ENCODE assay signal across 17 cellular contexts in the genomic region with DNA sequence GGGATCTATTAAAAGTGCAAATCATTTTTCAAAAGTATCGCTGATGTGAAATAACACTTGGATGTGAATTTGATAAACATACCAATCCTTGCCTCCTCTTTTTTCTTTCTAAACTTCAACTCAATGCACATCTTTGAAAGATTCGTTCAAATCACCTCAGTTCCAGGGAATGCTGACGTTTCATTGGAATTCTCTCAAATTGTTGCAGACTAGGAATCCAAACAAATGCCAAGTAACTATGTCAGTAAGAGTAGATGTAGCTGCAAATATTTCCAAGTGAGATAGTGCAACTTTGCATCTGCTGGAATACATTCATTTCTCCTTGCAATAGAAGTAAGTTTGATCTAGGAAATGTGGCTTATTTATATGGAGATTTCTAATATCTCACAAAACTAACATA.
DNase-seq lines count a peak whose midpoint lies in the region; FAIRE-seq and TF ChIP-seq lines count a peak whose summit lies in the region.
"Had no signal": no experiment of that assay in that cellular context is flagged by ENCODE, and none has a peak within 500 bp of the region (broad histone marks: within the 10 kb centered on the region; RNA-seq: fewer than 3 reads in every experiment).

No MANE protein-coding gene starts in this region.

- H3K4me3 Mint-ChIP-seq in astrocyte (ENCODE audit: unreplicated experiment) = no peak overlapping the region
- H3K4me3 Mint-ChIP-seq: CD14-positive monocyte; CD8-positive, alpha-beta T cell had no signal

- H3K27me3 Mint-ChIP-seq in astrocyte (ENCODE audit: low read depth, unreplicated experiment) = no peaks in the 10 kb centered on the region

- DNase-seq in astrocyte (ENCODE audit: low read depth) (peak; percentile 87), glomerular visceral epithelial cell (ENCODE audit: extremely low spot score) (peak; percentile 46), non-pigmented ciliary epithelial cell (ENCODE audit: low read depth) (peak; percentile 28), left ventricle myocardium inferior (no peak), RWPE1 (ENCODE audit: low spot score) (no peak)
- no peak for DNase-seq in stimulated activated CD4-positive, alpha-beta T cell treated with anti-CD3 and anti-CD28 coated beads, Interleukin-4, amount 100 ng/mL, for 24 hours
- DNase-seq: CD8-positive, alpha-beta T cell; COR-L47; DMS153; DMS79 treated with DMSO at 0.1 percent for 48 hours; GDM1; H7 had no signal

- H3K36me3 ChIP-seq in astrocyte (ENCODE audit: insufficient read depth, low read length) = no peaks in the 10 kb centered on the region
- H3K36me3 ChIP-seq in left ventricle myocardium inferior = no peaks in the 10 kb centered on the region

- H3K27me3 ChIP-seq in astrocyte (ENCODE audit: insufficient read depth, low read length) (no peaks in the 10 kb centered on the region), left ventricle myocardium inferior (ENCODE audit: low read depth) (no peaks in the 10 kb centered on the region)

- POLR2A ChIA-PET in RWPE1 (lab: Yijun Ruan, JAX; ENCODE audit: low non-redundant PET) = no interaction called here

- no peaks in the 10 kb centered on the region for H4K20me1 ChIP-seq in astrocyte (ENCODE audit: insufficient read depth, low read length)

- H3K9me3 ChIP-seq in astrocyte (ENCODE audit: insufficient read depth, low read depth, low read length) (no peaks in the 10 kb centered on the region), left ventricle myocardium inferior (replicated peaks) (no peaks in the 10 kb centered on the region)
- H3K9me3 ChIP-seq: A549 had no signal

- H3K79me2 ChIP-seq in astrocyte (ENCODE audit: insufficient read depth, low read length) = no peaks in the 10 kb centered on the region

- H3K36me3 Mint-ChIP-seq in astrocyte (ENCODE audit: low read depth, unreplicated experiment) = no peaks in the 10 kb centered on the region
- H3K36me3 Mint-ChIP-seq: CD14-positive monocyte; CD8-positive, alpha-beta T cell had no signal

- peak overlapping the region; percentile 22 for H3K4me3 ChIP-seq in astrocyte (ENCODE audit: insufficient read depth, low read depth, low read length)
- H3K4me3 ChIP-seq in left ventricle myocardium inferior = no peak overlapping the region
- H3K4me3 ChIP-seq: A549 had no signal

- H3K4me1 ChIP-seq in astrocyte (ENCODE audit: insufficient read depth, low read length) (peaks cover 26% of the 10 kb centered on the region), left ventricle myocardium inferior (no peaks in the 10 kb centered on the region)
- H3K4me1 ChIP-seq: A549 had no signal

- H3K9me3 Mint-ChIP-seq in astrocyte (ENCODE audit: unreplicated experiment) = no peaks in the 10 kb centered on the region
- H3K9me3 Mint-ChIP-seq: CD8-positive, alpha-beta T cell had no signal

- peak overlapping the region; percentile 75 for H3K9ac ChIP-seq in astrocyte (ENCODE audit: low read length)

- intact Hi-C loops in left ventricle myocardium inferior (cut with micrococcal nuclease) = no loop called here

- peak overlapping the region; percentile 80 for H3K4me2 ChIP-seq in astrocyte (ENCODE audit: low read length)
- H3K4me2 ChIP-seq: A549 had no signal

- H3K4me1 Mint-ChIP-seq in astrocyte (ENCODE audit: low read depth, unreplicated experiment) = peaks cover 29% of the 10 kb centered on the region
- H3K4me1 Mint-ChIP-seq: CD14-positive monocyte had no signal

- H3K27ac ChIP-seq in astrocyte (ENCODE audit: low read depth, low read length) (peak overlapping the region; percentile 89), left ventricle myocardium inferior (replicated peaks) (no peak overlapping the region), RWPE1 (no peak overlapping the region)
- H3K27ac ChIP-seq: A549, HL-60 had no signal

- CTCF ChIA-PET in RWPE1 (lab: Yijun Ruan, JAX) = no interaction called here

- H3K27ac Mint-ChIP-seq in astrocyte (ENCODE audit: unreplicated experiment) = peak overlapping the region; percentile 75
- H3K27ac Mint-ChIP-seq: CD14-positive monocyte; CD8-positive, alpha-beta T cell had no signal

- no peak for TF ChIP-seq CTCF in astrocyte (IDR thresholded peaks at IDR 0.05; ENCODE audit: insufficient read depth, low read depth, low read length)
- no peak for TF ChIP-seq CTCF in left ventricle myocardium inferior (IDR thresholded peaks at IDR 0.05; ENCODE audit: borderline replicate concordance)
- TF ChIP-seq CTCF in RWPE1 (conservative IDR thresholded peaks at IDR 0.05; ENCODE audit: low read depth) = no peak

- no peak overlapping the region for H2AFZ ChIP-seq in astrocyte (ENCODE audit: low read depth, low read length)

- no peak for FAIRE-seq in astrocyte (lab: Jason Lieb, UNC)
- FAIRE-seq: A549, D721Med, GM19239 had no signal

Comparison
In these comparisons a context has a peak if more than half of its experiments do, and no peak if none do; other contexts are left out.
1. DNase-seq: peak in astrocyte (single experiment), glomerular visceral epithelial cell (single experiment) and non-pigmented ciliary epithelial cell (single experiment); none in left ventricle myocardium inferior (single experiment), RWPE1 (single experiment) and stimulated activated CD4-positive, alpha-beta T cell treated with anti-CD3 and anti-CD28 coated beads, Interleukin-4, amount 100 ng/mL, for 24 hours (single experiment).